ENCODE assay signal across 16 cellular contexts in genomic region chr18:9495916-9496540, GRCh38. TPM values are rescaled to one million over a fixed set of nuclear protein-coding genes. Genes with fewer than 3 reads are reported as not detected.
A peak's percentile ranks its signal among the peaks of the same experiment; 100 is the strongest.
DNase-seq lines count a peak whose midpoint lies in the region; ATAC-seq and TF ChIP-seq lines count a peak whose summit lies in the region.
"Had no signal": no experiment of that assay in that cellular context is flagged by ENCODE, and none has a peak within 500 bp of the region (broad histone marks: within the 10 kb centered on the region; RNA-seq: fewer than 3 reads in every experiment).

No MANE protein-coding gene starts in this region.

- H3K27me3 ChIP-seq in Caco-2 (replicated peaks; ENCODE audit: control insufficient read depth, insufficient read depth, low read length) = no peaks in the 10 kb centered on the region
- H3K27me3 ChIP-seq in endodermal cell (ENCODE audit: control insufficient read depth, insufficient read depth, low read length, poor library complexity, severe bottlenecking) = no peaks in the 10 kb centered on the region

- no peaks in the 10 kb centered on the region for H3K9me3 ChIP-seq in Caco-2
- H3K9me3 ChIP-seq in endodermal cell (ENCODE audit: control insufficient read depth, low read length) = peaks cover 51% of the 10 kb centered on the region

- H3K36me3 ChIP-seq in Caco-2 (ENCODE audit: control insufficient read depth, insufficient read depth, low read length) = peaks cover 1% of the 10 kb centered on the region; the same call in 1 of the 2 replicates
- H3K36me3 ChIP-seq in endodermal cell (ENCODE audit: control insufficient read depth, insufficient read depth, low read length) = peaks cover 28% of the 10 kb centered on the region

- intact Hi-C loops in Caco-2 (cut with micrococcal nuclease; ENCODE audit: unreplicated experiment) (no loop called here), natural killer cell (cut with micrococcal nuclease) (no loop called here)

- H3K4me1 Mint-ChIP-seq in Caco-2 (ENCODE audit: low read depth, unreplicated experiment) (peaks cover 32% of the 10 kb centered on the region), endodermal cell (peaks cover 26% of the 10 kb centered on the region), natural killer cell (peaks cover 38 to 44% of the 10 kb centered on the region in 2 donors)

- H3K36me3 Mint-ChIP-seq in Caco-2 (ENCODE audit: insufficient read depth, unreplicated experiment) (peaks cover 38% of the 10 kb centered on the region), endodermal cell (ENCODE audit: low read depth) (peaks cover 52% of the 10 kb centered on the region), natural killer cell (no peaks in the 10 kb centered on the region)

- H3K27ac Mint-ChIP-seq in Caco-2 (ENCODE audit: unreplicated experiment) (peak overlapping the region; percentile 51), endodermal cell (peak overlapping the region; percentile 80), natural killer cell (peak overlapping the region; percentile 67 to 80)

- DNase-seq in Caco-2 = peak in 1 of 2 experiments; percentile 30
- DNase-seq in Jurkat, Clone E6-1 (ENCODE audit: low read depth, low spot score) = peak; percentile 80
- DNase-seq in endodermal cell = no peak
- no peak for DNase-seq in natural killer cell
- DNase-seq in iPS-NIHi11 (ENCODE audit: low spot score) = no peak
- DNase-seq in T-helper 9 cell = no peak
- no peak for DNase-seq in stimulated activated CD4-positive, alpha-beta T cell treated with anti-CD3 and anti-CD28 coated beads, Interleukin-12 subunit alpha, Interleukin-12 subunit beta, amount 100 ng/mL, for 4 hours
- DNase-seq: C1 segment of cervical spinal cord, DMS153, Karpas-422, NCI-H1105 treated with DMSO at 0.1 percent for 48 hours, NCI-H187, NCI-H446, NCI-H774, SHP77 treated with DMSO at 0.1 percent for 48 hours had no signal

- POLR2A ChIA-PET in Caco-2 (lab: Charles Lee) = no interaction called here

- no peak for TF ChIP-seq CTCF in Caco-2 (IDR thresholded peaks at IDR 0.05; ENCODE audit: insufficient read depth in 1 of 2, low read depth in 1 of 2, low read length in 1 of 2, severe bottlenecking in 1 of 2, unreplicated experiment in 1 of 2)
- TF ChIP-seq CTCF in endodermal cell (conservative IDR thresholded peaks at IDR 0.05) = no peak
- no peak for TF ChIP-seq CTCF in natural killer cell (IDR thresholded peaks at IDR 0.05)

- H3K9me3 Mint-ChIP-seq in Caco-2 (ENCODE audit: unreplicated experiment) (no peaks in the 10 kb centered on the region), endodermal cell (peaks cover 62% of the 10 kb centered on the region), natural killer cell (no peaks in the 10 kb centered on the region)

- CTCF ChIA-PET in Caco-2 (lab: Charles Lee) = no interaction called here

- no peak overlapping the region for H3K4me3 Mint-ChIP-seq in Caco-2 (ENCODE audit: unreplicated experiment)
- peak overlapping the region; percentile 2 for H3K4me3 Mint-ChIP-seq in endodermal cell
- H3K4me3 Mint-ChIP-seq in natural killer cell = no peak overlapping the region

- WGBS in endodermal cell (ENCODE audit: insufficient coverage in 1 of 2, insufficient read length in 1 of 2), 2 experiments = 70 to 80% methylated on average over 5 of the region's 5 CpGs

- no TSS peak for BruUV-seq in Caco-2 (replicated peaks; lab: Mats Ljungman, UMichigan)

- no peak overlapping the region for H3K9ac ChIP-seq in endodermal cell (ENCODE audit: extremely low read depth, low read length, poor library complexity, severe bottlenecking)

- H3K27ac ChIP-seq in endodermal cell (ENCODE audit: low read depth, low read length) = no peak overlapping the region

- no peak overlapping the region for H3K4me3 ChIP-seq in Caco-2 (ENCODE audit: low read depth, low read length)
- H3K4me3 ChIP-seq in Jurkat, Clone E6-1 (ENCODE audit: low read length) = no peak overlapping the region
- H3K4me3 ChIP-seq in endodermal cell (ENCODE audit: low read length) = peak overlapping the region; percentile 25

- H3K4me1 ChIP-seq in Caco-2 (peaks cover 23% of the 10 kb centered on the region), endodermal cell (ENCODE audit: control insufficient read depth, insufficient read depth, low read length) (no peaks in the 10 kb centered on the region)

- H3K27me3 Mint-ChIP-seq in Caco-2 (ENCODE audit: insufficient read depth, unreplicated experiment) = no peaks in the 10 kb centered on the region
- no peaks in the 10 kb centered on the region for H3K27me3 Mint-ChIP-seq in endodermal cell (ENCODE audit: insufficient read depth)
- H3K27me3 Mint-ChIP-seq in natural killer cell (ENCODE audit: low read depth in 2 of 2) = no peaks in the 10 kb centered on the region

- no peak for ATAC-seq in natural killer cell
- ATAC-seq in GM18907 (IDR thresholded peaks at IDR 0.05; ENCODE audit: unreplicated experiment) = no peak

RNA-seq across cellular contexts. Expression of gene RALBP1, which starts 20.7 kb away (rescaled TPM):
- total RNA-seq in Caco-2 (2022) (64.9 and 66.3 TPM in 2 replicates), endodermal cell (10 to 100 TPM; 60.5 to 64.9 TPM), natural killer cell (10 to 100 TPM; 27.3 to 40.0 (median 33.4) TPM)
- polyA plus RNA-seq in Jurkat, Clone E6-1 (2012; ENCODE audit: insufficient read depth, insufficient read length) = 66.6 TPM
- polyA plus RNA-seq in endodermal cell (2013, experiment 1 of 2) = 44.6 TPM
- 46.1 TPM for polyA plus RNA-seq in endodermal cell (2013, experiment 2 of 2)
